ENCODE assay signal across 8 cellular contexts in the genomic region with DNA sequence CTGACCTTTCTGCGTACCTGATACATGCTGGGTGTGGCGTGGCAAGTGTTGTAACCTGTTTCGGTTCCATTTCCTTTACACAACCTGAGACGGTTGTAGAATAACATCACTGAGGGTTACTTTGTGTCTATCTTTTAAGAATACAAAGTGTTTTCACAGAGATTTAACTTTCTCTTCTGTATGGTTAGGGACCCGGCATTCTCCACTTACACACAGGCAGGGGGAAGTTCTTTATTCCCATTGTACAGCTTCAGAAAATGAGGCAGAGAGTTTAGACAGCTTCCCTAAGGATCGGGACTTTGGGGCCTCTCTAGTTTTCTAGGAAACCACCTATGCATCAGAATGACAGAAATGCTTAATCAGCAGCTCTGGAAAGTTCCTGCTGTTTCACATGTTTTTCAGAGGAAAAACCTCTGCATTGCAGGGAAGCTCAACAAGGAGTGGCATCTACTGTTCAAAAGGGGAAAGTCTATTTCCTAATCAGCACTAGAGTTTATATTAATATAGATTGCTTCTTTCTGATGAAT. TPM values are rescaled to one million over a fixed set of nuclear protein-coding genes. Genes with fewer than 3 reads are reported as not detected.
DNase-seq lines count a peak whose midpoint lies in the region; ATAC-seq and TF ChIP-seq lines count a peak whose summit lies in the region.

No MANE protein-coding gene starts in this region.

- peaks cover 24% of the 10 kb centered on the region for H3K4me1 ChIP-seq in GM23338 (ENCODE audit: insufficient read depth)

- no peaks in the 10 kb centered on the region for H3K9me3 ChIP-seq in MG63

- H3K27me3 ChIP-seq in GM23338 (ENCODE audit: insufficient read depth) (peaks cover 12% of the 10 kb centered on the region; the same call in 1 of the 2 replicates), MG63 (no peaks in the 10 kb centered on the region)

- H3K27ac Mint-ChIP-seq in GM23338: peak overlapping the region; percentile 35; the same call in 1 of the 2 replicates
- H3K27ac Mint-ChIP-seq in naive thymus-derived CD8-positive, alpha-beta T cell: peak overlapping the region; percentile 87 to 99 (median 96)

- peak overlapping the region; percentile 97 for H2AFZ ChIP-seq in GM23338

- DNase-seq in GM23338 (ENCODE audit: low spot score) (peak; percentile 18), MG63 (no peak), dermis blood vessel endothelial cell (peak; percentile 32), DMS114 treated with DMSO at 0.1 percent for 48 hours (lab: John Stamatoyannopoulos, UW; ENCODE audit: unreplicated experiment) (no peak), SW480 (ENCODE audit: low spot score) (no peak), HK-2 (ENCODE audit: unreplicated experiment) (no peak)
- DNase-seq in naive thymus-derived CD8-positive, alpha-beta T cell: peak in 2 of 10 donors; percentile 79 to 82

- peak overlapping the region; percentile 84 for H3K4me2 ChIP-seq in GM23338

- peak overlapping the region; percentile 93 for H3K4me3 Mint-ChIP-seq in GM23338
- peak overlapping the region; percentile 92 to 97 (median 94) for H3K4me3 Mint-ChIP-seq in naive thymus-derived CD8-positive, alpha-beta T cell

- ATAC-seq in GM18519 (IDR thresholded peaks at IDR 0.05; ENCODE audit: low FRiP score, unreplicated experiment) (peak; percentile 79), GM23338 (no peak)
- ATAC-seq in naive thymus-derived CD8-positive, alpha-beta T cell: peak in 1 of 2 donors; percentile 81

- no peaks in the 10 kb centered on the region for H3K9me3 Mint-ChIP-seq in GM23338
- H3K9me3 Mint-ChIP-seq in naive thymus-derived CD8-positive, alpha-beta T cell: no peaks in the 10 kb centered on the region

- no peak for TF ChIP-seq CTCF in GM23338 (conservative IDR thresholded peaks at IDR 0.05; ENCODE audit: low read depth in 2 of 2)

- POLR2A ChIA-PET in naive thymus-derived CD8-positive, alpha-beta T cell (lab: Charles Lee): interaction anchor here (0.5 to 1.9 kb wide), 5 partner anchors 9 to 1086 kb away, joined by 3 to 6 read pairs (median 3); a partner anchor contains a TSS

- no peaks in the 10 kb centered on the region for H3K36me3 ChIP-seq in GM23338 (ENCODE audit: insufficient read depth)
- 0 out of 2 replicates have a peak, but pooled peaks cover 5% of the 10 kb centered on the region for H3K36me3 ChIP-seq in MG63

- no peaks in the 10 kb centered on the region for H3K36me3 Mint-ChIP-seq in GM23338 (ENCODE audit: low read depth)
- H3K36me3 Mint-ChIP-seq in naive thymus-derived CD8-positive, alpha-beta T cell: peaks cover 0 to 1% (median 0%) of the 10 kb centered on the region in 3 donors

- peaks cover 25% of the 10 kb centered on the region for H3K4me1 Mint-ChIP-seq in GM23338
- H3K4me1 Mint-ChIP-seq in naive thymus-derived CD8-positive, alpha-beta T cell: peaks cover 13 to 63% (median 39%) of the 10 kb centered on the region in 4 donors

- no peaks in the 10 kb centered on the region for H3K9me2 ChIP-seq in GM23338 (ENCODE audit: insufficient read depth)

- H3K27ac ChIP-seq in GM23338 (ENCODE audit: low read depth): no peak overlapping the region

- peaks cover 9% of the 10 kb centered on the region for H3K27me3 Mint-ChIP-seq in GM23338 (ENCODE audit: insufficient read depth, low read depth, poor library complexity)
- no peaks in the 10 kb centered on the region for H3K27me3 Mint-ChIP-seq in naive thymus-derived CD8-positive, alpha-beta T cell

- peak overlapping the region; percentile 63 for H3K4me3 ChIP-seq in GM23338
- peak overlapping the region; percentile 67 for H3K4me3 ChIP-seq in MG63

- no peaks in the 10 kb centered on the region for H3F3A ChIP-seq in GM23338 (replicated peaks; ENCODE audit: low read depth)

- no peaks in the 10 kb centered on the region for H4K20me1 ChIP-seq in GM23338 (replicated peaks; ENCODE audit: insufficient read depth)

- H3K79me2 ChIP-seq in GM23338 (replicated peaks; ENCODE audit: insufficient read depth): no peaks in the 10 kb centered on the region; the same call in 1 of the 2 replicates

TF ChIP-seq in GM23338, 12 proteins besides CTCF, POLR2A, EP300 and RAD21 (continues in another document):
- TF ChIP-seq, protein P1, sequence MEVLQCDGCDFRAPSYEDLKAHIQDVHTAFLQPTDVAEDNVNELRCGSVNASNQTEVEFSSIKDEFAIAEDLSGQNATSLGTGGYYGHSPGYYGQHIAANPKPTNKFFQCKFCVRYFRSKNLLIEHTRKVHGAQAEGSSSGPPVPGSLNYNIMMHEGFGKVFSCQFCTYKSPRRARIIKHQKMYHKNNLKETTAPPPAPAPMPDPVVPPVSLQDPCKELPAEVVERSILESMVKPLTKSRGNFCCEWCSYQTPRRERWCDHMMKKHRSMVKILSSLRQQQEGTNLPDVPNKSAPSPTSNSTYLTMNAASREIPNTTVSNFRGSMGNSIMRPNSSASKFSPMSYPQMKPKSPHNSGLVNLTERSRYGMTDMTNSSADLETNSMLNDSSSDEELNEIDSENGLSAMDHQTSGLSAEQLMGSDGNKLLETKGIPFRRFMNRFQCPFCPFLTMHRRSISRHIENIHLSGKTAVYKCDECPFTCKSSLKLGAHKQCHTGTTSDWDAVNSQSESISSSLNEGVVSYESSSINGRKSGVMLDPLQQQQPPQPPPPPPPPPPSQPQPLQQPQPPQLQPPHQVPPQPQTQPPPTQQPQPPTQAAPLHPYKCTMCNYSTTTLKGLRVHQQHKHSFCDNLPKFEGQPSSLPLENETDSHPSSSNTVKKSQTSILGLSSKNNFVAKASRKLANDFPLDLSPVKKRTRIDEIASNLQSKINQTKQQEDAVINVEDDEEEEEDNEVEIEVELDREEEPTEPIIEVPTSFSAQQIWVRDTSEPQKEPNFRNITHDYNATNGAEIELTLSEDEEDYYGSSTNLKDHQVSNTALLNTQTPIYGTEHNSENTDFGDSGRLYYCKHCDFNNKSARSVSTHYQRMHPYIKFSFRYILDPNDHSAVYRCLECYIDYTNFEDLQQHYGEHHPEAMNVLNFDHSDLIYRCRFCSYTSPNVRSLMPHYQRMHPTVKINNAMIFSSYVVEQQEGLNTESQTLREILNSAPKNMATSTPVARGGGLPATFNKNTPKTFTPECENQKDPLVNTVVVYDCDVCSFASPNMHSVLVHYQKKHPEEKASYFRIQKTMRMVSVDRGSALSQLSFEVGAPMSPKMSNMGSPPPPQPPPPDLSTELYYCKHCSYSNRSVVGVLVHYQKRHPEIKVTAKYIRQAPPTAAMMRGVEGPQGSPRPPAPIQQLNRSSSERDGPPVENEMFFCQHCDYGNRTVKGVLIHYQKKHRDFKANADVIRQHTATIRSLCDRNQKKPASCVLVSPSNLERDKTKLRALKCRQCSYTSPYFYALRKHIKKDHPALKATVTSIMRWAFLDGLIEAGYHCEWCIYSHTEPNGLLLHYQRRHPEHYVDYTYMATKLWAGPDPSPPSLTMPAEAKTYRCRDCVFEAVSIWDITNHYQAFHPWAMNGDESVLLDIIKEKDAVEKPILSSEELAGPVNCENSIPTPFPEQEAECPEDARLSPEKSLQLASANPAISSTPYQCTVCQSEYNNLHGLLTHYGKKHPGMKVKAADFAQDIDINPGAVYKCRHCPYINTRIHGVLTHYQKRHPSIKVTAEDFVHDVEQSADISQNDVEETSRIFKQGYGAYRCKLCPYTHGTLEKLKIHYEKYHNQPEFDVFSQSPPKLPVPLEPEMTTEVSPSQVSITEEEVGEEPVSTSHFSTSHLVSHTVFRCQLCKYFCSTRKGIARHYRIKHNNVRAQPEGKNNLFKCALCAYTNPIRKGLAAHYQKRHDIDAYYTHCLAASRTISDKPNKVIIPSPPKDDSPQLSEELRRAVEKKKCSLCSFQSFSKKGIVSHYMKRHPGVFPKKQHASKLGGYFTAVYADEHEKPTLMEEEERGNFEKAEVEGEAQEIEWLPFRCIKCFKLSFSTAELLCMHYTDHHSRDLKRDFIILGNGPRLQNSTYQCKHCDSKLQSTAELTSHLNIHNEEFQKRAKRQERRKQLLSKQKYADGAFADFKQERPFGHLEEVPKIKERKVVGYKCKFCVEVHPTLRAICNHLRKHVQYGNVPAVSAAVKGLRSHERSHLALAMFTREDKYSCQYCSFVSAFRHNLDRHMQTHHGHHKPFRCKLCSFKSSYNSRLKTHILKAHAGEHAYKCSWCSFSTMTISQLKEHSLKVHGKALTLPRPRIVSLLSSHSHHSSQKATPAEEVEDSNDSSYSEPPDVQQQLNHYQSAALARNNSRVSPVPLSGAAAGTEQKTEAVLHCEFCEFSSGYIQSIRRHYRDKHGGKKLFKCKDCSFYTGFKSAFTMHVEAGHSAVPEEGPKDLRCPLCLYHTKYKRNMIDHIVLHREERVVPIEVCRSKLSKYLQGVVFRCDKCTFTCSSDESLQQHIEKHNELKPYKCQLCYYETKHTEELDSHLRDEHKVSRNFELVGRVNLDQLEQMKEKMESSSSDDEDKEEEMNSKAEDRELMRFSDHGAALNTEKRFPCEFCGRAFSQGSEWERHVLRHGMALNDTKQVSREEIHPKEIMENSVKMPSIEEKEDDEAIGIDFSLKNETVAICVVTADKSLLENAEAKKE (CRISPR knock-in tag; IDR thresholded peaks at IDR 0.05): no peak
- TF ChIP-seq STAT1 (IDR thresholded peaks at IDR 0.05; ENCODE audit: unreplicated experiment) (no peak), JUNB (IDR thresholded peaks at IDR 0.05; ENCODE audit: unreplicated experiment) (no peak)
- TF ChIP-seq, protein P2, sequence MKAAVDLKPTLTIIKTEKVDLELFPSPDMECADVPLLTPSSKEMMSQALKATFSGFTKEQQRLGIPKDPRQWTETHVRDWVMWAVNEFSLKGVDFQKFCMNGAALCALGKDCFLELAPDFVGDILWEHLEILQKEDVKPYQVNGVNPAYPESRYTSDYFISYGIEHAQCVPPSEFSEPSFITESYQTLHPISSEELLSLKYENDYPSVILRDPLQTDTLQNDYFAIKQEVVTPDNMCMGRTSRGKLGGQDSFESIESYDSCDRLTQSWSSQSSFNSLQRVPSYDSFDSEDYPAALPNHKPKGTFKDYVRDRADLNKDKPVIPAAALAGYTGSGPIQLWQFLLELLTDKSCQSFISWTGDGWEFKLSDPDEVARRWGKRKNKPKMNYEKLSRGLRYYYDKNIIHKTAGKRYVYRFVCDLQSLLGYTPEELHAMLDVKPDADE (IDR thresholded peaks at IDR 0.05): no peak

RNA-seq across cellular contexts. Expression of a gene that starts 41.3 kb away (rescaled TPM):
- 26.4 and 37.9 TPM in 2 replicates for total RNA-seq in GM23338 (2014; rRNA removed; shearing (Covaris generic))
- polyA plus RNA-seq in GM23338 (2016; fragmentation: Nextera tagmentation; extraction: Ambion mirVana): 53.0 and 57.7 TPM in 2 replicates
- 136 and 150 TPM in 2 replicates for total RNA-seq in MG63 (2014; rRNA removed; shearing (Covaris generic); ENCODE audit: low replicate concordance)
- total RNA-seq in dermis blood vessel endothelial cell: 123 and 204 TPM in 2 replicates
- 100 to 1,000 TPM; 114 to 115 TPM for total RNA-seq in naive thymus-derived CD8-positive, alpha-beta T cell
- 10 to 100 TPM; 29.9 to 42.2 (median 32.9) TPM for polyA plus RNA-seq in naive thymus-derived CD8-positive, alpha-beta T cell

Comparison
In these comparisons a context has a peak if more than half of its experiments do, and no peak if none do; other contexts are left out.
1. DNase-seq: peak in GM23338 (single experiment) and dermis blood vessel endothelial cell (single experiment); none in MG63 (single experiment), DMS114 treated with DMSO at 0.1 percent for 48 hours (single experiment), SW480 (single experiment) and HK-2 (single experiment).